Comparison of ENCODE assay signal across 2 cellular contexts in the genomic region with DNA sequence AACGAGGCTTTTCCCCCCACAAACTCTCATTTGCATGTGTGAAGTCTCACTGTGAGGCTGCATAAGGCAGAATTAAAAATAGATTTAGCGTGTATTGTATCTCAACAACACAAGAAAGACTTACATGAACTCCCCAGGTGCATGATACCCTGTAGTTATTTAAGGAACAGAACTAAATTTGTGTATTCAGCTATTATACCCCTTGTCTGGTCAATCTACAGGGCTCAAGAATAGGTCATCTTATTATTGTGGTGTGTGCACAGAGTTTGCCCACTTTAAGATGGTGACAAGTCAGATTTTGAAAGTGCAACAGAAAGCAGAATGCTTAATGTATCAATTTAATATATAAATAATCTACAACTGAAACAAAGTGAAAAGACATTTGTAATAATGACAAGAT.
TF ChIP-seq lines count a peak whose summit lies in the region.

No MANE protein-coding gene starts in this region.

TF ChIP-seq in GM23338, 12 proteins besides CTCF, POLR2A, EP300 and RAD21 (continues in another document):
- no peak for TF ChIP-seq ZNF331 (CRISPR knock-in tag; IDR thresholded peaks at IDR 0.05; ENCODE audit: low read depth)
- TF ChIP-seq POLR2AphosphoS5 (IDR thresholded peaks at IDR 0.05; ENCODE audit: low read depth): no peak
- TF ChIP-seq, protein P1, sequence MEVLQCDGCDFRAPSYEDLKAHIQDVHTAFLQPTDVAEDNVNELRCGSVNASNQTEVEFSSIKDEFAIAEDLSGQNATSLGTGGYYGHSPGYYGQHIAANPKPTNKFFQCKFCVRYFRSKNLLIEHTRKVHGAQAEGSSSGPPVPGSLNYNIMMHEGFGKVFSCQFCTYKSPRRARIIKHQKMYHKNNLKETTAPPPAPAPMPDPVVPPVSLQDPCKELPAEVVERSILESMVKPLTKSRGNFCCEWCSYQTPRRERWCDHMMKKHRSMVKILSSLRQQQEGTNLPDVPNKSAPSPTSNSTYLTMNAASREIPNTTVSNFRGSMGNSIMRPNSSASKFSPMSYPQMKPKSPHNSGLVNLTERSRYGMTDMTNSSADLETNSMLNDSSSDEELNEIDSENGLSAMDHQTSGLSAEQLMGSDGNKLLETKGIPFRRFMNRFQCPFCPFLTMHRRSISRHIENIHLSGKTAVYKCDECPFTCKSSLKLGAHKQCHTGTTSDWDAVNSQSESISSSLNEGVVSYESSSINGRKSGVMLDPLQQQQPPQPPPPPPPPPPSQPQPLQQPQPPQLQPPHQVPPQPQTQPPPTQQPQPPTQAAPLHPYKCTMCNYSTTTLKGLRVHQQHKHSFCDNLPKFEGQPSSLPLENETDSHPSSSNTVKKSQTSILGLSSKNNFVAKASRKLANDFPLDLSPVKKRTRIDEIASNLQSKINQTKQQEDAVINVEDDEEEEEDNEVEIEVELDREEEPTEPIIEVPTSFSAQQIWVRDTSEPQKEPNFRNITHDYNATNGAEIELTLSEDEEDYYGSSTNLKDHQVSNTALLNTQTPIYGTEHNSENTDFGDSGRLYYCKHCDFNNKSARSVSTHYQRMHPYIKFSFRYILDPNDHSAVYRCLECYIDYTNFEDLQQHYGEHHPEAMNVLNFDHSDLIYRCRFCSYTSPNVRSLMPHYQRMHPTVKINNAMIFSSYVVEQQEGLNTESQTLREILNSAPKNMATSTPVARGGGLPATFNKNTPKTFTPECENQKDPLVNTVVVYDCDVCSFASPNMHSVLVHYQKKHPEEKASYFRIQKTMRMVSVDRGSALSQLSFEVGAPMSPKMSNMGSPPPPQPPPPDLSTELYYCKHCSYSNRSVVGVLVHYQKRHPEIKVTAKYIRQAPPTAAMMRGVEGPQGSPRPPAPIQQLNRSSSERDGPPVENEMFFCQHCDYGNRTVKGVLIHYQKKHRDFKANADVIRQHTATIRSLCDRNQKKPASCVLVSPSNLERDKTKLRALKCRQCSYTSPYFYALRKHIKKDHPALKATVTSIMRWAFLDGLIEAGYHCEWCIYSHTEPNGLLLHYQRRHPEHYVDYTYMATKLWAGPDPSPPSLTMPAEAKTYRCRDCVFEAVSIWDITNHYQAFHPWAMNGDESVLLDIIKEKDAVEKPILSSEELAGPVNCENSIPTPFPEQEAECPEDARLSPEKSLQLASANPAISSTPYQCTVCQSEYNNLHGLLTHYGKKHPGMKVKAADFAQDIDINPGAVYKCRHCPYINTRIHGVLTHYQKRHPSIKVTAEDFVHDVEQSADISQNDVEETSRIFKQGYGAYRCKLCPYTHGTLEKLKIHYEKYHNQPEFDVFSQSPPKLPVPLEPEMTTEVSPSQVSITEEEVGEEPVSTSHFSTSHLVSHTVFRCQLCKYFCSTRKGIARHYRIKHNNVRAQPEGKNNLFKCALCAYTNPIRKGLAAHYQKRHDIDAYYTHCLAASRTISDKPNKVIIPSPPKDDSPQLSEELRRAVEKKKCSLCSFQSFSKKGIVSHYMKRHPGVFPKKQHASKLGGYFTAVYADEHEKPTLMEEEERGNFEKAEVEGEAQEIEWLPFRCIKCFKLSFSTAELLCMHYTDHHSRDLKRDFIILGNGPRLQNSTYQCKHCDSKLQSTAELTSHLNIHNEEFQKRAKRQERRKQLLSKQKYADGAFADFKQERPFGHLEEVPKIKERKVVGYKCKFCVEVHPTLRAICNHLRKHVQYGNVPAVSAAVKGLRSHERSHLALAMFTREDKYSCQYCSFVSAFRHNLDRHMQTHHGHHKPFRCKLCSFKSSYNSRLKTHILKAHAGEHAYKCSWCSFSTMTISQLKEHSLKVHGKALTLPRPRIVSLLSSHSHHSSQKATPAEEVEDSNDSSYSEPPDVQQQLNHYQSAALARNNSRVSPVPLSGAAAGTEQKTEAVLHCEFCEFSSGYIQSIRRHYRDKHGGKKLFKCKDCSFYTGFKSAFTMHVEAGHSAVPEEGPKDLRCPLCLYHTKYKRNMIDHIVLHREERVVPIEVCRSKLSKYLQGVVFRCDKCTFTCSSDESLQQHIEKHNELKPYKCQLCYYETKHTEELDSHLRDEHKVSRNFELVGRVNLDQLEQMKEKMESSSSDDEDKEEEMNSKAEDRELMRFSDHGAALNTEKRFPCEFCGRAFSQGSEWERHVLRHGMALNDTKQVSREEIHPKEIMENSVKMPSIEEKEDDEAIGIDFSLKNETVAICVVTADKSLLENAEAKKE (CRISPR knock-in tag; IDR thresholded peaks at IDR 0.05): no peak
- TF ChIP-seq, protein P2, sequence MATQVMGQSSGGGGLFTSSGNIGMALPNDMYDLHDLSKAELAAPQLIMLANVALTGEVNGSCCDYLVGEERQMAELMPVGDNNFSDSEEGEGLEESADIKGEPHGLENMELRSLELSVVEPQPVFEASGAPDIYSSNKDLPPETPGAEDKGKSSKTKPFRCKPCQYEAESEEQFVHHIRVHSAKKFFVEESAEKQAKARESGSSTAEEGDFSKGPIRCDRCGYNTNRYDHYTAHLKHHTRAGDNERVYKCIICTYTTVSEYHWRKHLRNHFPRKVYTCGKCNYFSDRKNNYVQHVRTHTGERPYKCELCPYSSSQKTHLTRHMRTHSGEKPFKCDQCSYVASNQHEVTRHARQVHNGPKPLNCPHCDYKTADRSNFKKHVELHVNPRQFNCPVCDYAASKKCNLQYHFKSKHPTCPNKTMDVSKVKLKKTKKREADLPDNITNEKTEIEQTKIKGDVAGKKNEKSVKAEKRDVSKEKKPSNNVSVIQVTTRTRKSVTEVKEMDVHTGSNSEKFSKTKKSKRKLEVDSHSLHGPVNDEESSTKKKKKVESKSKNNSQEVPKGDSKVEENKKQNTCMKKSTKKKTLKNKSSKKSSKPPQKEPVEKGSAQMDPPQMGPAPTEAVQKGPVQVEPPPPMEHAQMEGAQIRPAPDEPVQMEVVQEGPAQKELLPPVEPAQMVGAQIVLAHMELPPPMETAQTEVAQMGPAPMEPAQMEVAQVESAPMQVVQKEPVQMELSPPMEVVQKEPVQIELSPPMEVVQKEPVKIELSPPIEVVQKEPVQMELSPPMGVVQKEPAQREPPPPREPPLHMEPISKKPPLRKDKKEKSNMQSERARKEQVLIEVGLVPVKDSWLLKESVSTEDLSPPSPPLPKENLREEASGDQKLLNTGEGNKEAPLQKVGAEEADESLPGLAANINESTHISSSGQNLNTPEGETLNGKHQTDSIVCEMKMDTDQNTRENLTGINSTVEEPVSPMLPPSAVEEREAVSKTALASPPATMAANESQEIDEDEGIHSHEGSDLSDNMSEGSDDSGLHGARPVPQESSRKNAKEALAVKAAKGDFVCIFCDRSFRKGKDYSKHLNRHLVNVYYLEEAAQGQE (IDR thresholded peaks at IDR 0.05; ENCODE audit: unreplicated experiment): no peak
- no peak for TF ChIP-seq EZH2 (IDR thresholded peaks at IDR 0.05; ENCODE audit: low read depth, unreplicated experiment)
- no peak for TF ChIP-seq CREB1 (CRISPR knock-in tag; IDR thresholded peaks at IDR 0.05; ENCODE audit: low read depth)
- no peak for TF ChIP-seq ZNF114 (CRISPR knock-in tag; IDR thresholded peaks at IDR 0.05)
- no peak for TF ChIP-seq NANOG (IDR thresholded peaks at IDR 0.05; ENCODE audit: borderline replicate concordance)
- no peak for TF ChIP-seq JUNB (IDR thresholded peaks at IDR 0.05; ENCODE audit: unreplicated experiment)
- no peak for TF ChIP-seq EZH2phosphoT487 (IDR thresholded peaks at IDR 0.05; ENCODE audit: unreplicated experiment)
- TF ChIP-seq STAT1 (IDR thresholded peaks at IDR 0.05; ENCODE audit: unreplicated experiment): no peak

TF ChIP-seq in GM12878, 131 proteins besides CTCF, POLR2A, EP300 and RAD21:
- TF ChIP-seq TCF12 (IDR thresholded peaks at IDR 0.05; ENCODE audit: low read depth, low read length): no peak
- no peak for TF ChIP-seq ZBED1 (IDR thresholded peaks at IDR 0.05; ENCODE audit: borderline replicate concordance)
- TF ChIP-seq YBX1 (IDR thresholded peaks at IDR 0.05): no peak
- TF ChIP-seq TARDBP (IDR thresholded peaks at IDR 0.05; ENCODE audit: borderline replicate concordance): no peak
- TF ChIP-seq HDGF (IDR thresholded peaks at IDR 0.05): no peak
- no peak for TF ChIP-seq ZNF274 (IDR thresholded peaks at IDR 0.05; ENCODE audit: insufficient read depth, insufficient read length)
- no peak for TF ChIP-seq CBX3 (IDR thresholded peaks at IDR 0.05; ENCODE audit: borderline replicate concordance, low read depth)
- no peak for TF ChIP-seq ZNF217 (IDR thresholded peaks at IDR 0.05)
- TF ChIP-seq, protein P3, sequence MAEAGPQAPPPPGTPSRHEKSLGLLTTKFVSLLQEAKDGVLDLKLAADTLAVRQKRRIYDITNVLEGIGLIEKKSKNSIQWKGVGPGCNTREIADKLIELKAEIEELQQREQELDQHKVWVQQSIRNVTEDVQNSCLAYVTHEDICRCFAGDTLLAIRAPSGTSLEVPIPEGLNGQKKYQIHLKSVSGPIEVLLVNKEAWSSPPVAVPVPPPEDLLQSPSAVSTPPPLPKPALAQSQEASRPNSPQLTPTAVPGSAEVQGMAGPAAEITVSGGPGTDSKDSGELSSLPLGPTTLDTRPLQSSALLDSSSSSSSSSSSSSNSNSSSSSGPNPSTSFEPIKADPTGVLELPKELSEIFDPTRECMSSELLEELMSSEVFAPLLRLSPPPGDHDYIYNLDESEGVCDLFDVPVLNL (IDR thresholded peaks at IDR 0.05; ENCODE audit: low read depth, low read length): no peak
- TF ChIP-seq NR2F1 (conservative IDR thresholded peaks at IDR 0.05): no peak
- no peak for TF ChIP-seq ZNF207 (IDR thresholded peaks at IDR 0.05; ENCODE audit: borderline replicate concordance)
- TF ChIP-seq, protein P4, sequence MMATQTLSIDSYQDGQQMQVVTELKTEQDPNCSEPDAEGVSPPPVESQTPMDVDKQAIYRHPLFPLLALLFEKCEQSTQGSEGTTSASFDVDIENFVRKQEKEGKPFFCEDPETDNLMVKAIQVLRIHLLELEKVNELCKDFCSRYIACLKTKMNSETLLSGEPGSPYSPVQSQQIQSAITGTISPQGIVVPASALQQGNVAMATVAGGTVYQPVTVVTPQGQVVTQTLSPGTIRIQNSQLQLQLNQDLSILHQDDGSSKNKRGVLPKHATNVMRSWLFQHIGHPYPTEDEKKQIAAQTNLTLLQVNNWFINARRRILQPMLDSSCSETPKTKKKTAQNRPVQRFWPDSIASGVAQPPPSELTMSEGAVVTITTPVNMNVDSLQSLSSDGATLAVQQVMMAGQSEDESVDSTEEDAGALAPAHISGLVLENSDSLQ (IDR thresholded peaks at IDR 0.05): no peak
- TF ChIP-seq GABPA (IDR thresholded peaks at IDR 0.05; ENCODE audit: low read depth): no peak
- no peak for TF ChIP-seq FOXM1 (IDR thresholded peaks at IDR 0.05; ENCODE audit: low read depth, low read length)
- no peak for TF ChIP-seq NR2C1 (IDR thresholded peaks at IDR 0.05)
- no peak for TF ChIP-seq BRCA1 (IDR thresholded peaks at IDR 0.05; ENCODE audit: low read depth, low read length)
- no peak for TF ChIP-seq BCL11A (IDR thresholded peaks at IDR 0.05; ENCODE audit: low read depth, low read length)
- TF ChIP-seq HDAC2 (IDR thresholded peaks at IDR 0.05): no peak
- no peak for TF ChIP-seq SMC3 (IDR thresholded peaks at IDR 0.05; ENCODE audit: borderline replicate concordance, low read length)
